ENCODE assay signal across 19 cellular contexts in genomic region chrX:69318651-69319305, GRCh38.
A peak's percentile ranks its signal among the peaks of the same experiment; 100 is the strongest.
DNase-seq lines count a peak whose midpoint lies in the region; ATAC-seq and TF ChIP-seq lines count a peak whose summit lies in the region.
"Had no signal": no experiment of that assay in that cellular context is flagged by ENCODE, and none has a peak within 500 bp of the region (broad histone marks: within the 10 kb centered on the region; RNA-seq: fewer than 3 reads in every experiment).

No MANE protein-coding gene starts in this region.

- intact Hi-C loops in PC-9 (cut with micrococcal nuclease; ENCODE audit: unreplicated experiment) = no loop called here

- H3K36me3 Mint-ChIP-seq in activated CD4-positive, alpha-beta memory T cell treated with anti-CD3 and anti-CD28 coated beads, Interleukin-2, amount 10 ng/mL, durations not matched to agents 7 days and 5 days (ENCODE audit: low read depth) = no peaks in the 10 kb centered on the region
- H3K36me3 Mint-ChIP-seq: CD4-positive, alpha-beta memory T cell; IgD-negative memory B cell had no signal

- H3K4me2 ChIP-seq in PC-9 = no peak overlapping the region
- H3K4me2 ChIP-seq: BLaER1 had no signal

- H3K79me2 ChIP-seq in PC-9 (ENCODE audit: low read depth) = no peaks in the 10 kb centered on the region

- CTCF ChIA-PET in HEK293 (lab: Yijun Ruan, JAX) = interaction anchor here (1.0 kb wide), 1 partner anchor 68 kb away, joined by 5 read pairs; no protein-coding TSS in a partner anchor
- CTCF ChIA-PET in activated CD4-positive, alpha-beta memory T cell treated with anti-CD3 and anti-CD28 coated beads, Interleukin-2, amount 10 ng/mL, durations not matched to agents 7 days and 5 days (lab: Charles Lee) = no interaction called here
- CTCF ChIA-PET in PC-9 (lab: Charles Lee) = no interaction called here

- no TSS peak for BruUV-seq in PC-9 (replicated peaks; lab: Mats Ljungman, UMichigan)

- H3K4me3 Mint-ChIP-seq in activated CD4-positive, alpha-beta memory T cell treated with anti-CD3 and anti-CD28 coated beads, Interleukin-2, amount 10 ng/mL, durations not matched to agents 7 days and 5 days = no peak overlapping the region
- H3K4me3 Mint-ChIP-seq: CD4-positive, alpha-beta memory T cell; IgD-negative memory B cell had no signal

- H2AFZ ChIP-seq in PC-9 = no peak overlapping the region

- no peaks in the 10 kb centered on the region for H3K27me3 Mint-ChIP-seq in activated CD4-positive, alpha-beta memory T cell treated with anti-CD3 and anti-CD28 coated beads, Interleukin-2, amount 10 ng/mL, durations not matched to agents 7 days and 5 days
- H3K27me3 Mint-ChIP-seq: CD4-positive, alpha-beta memory T cell had no signal

- H3K9me2 ChIP-seq in PC-9 (ENCODE audit: insufficient read depth) = no peaks in the 10 kb centered on the region

- H3K4me3 ChIP-seq in HEK293 (ENCODE audit: low read depth, low read length) (no peak overlapping the region), PC-9 (no peak overlapping the region)
- H3K4me3 ChIP-seq: BLaER1, HAP-1, SJCRH30 had no signal

- H3K27ac Mint-ChIP-seq in activated CD4-positive, alpha-beta memory T cell treated with anti-CD3 and anti-CD28 coated beads, Interleukin-2, amount 10 ng/mL, durations not matched to agents 7 days and 5 days = no peak overlapping the region
- H3K27ac Mint-ChIP-seq: CD4-positive, alpha-beta memory T cell; IgD-negative memory B cell had no signal

- no peaks in the 10 kb centered on the region for H3K4me1 Mint-ChIP-seq in activated CD4-positive, alpha-beta memory T cell treated with anti-CD3 and anti-CD28 coated beads, Interleukin-2, amount 10 ng/mL, durations not matched to agents 7 days and 5 days
- H3K4me1 Mint-ChIP-seq: CD4-positive, alpha-beta memory T cell; IgD-negative memory B cell had no signal

- ATAC-seq in HG03175 (IDR thresholded peaks at IDR 0.05; ENCODE audit: unreplicated experiment) = no peak
- ATAC-seq: PC-3 had no signal

- DNase-seq in GM03348 (ENCODE audit: low spot score) (peak; percentile 0), ecto neural progenitor cell (ENCODE audit: low spot score) (peak; percentile 29), mesenteric fat pad (ENCODE audit: low spot score) (peak; percentile 37), NCI-H1436 (lab: John Stamatoyannopoulos, UW) (no peak), PC-9 (no peak)
- no peak for DNase-seq in activated CD4-positive, alpha-beta memory T cell treated with anti-CD3 and anti-CD28 coated beads, Interleukin-2, amount 10 ng/mL, durations not matched to agents 7 days and 5 days
- DNase-seq: CD4-positive, alpha-beta memory T cell; DMS153; GDM1; NCI-H1105; NCI-H1694; NCI-H748 treated with DMSO at 0.1 percent for 48 hours; PC-3; SJCRH30 had no signal

- TF ChIP-seq CTCF in HEK293 (tag by site-specific recombination; IDR thresholded peaks at IDR 0.05) = no peak
- TF ChIP-seq CTCF in PC-9 (conservative IDR thresholded peaks at IDR 0.05) = no peak

- H4K20me1 ChIP-seq in PC-9 (ENCODE audit: insufficient read depth) = no peaks in the 10 kb centered on the region
- H4K20me1 ChIP-seq: BLaER1 had no signal

- no peaks in the 10 kb centered on the region for H3K9me3 Mint-ChIP-seq in activated CD4-positive, alpha-beta memory T cell treated with anti-CD3 and anti-CD28 coated beads, Interleukin-2, amount 10 ng/mL, durations not matched to agents 7 days and 5 days
- H3K9me3 Mint-ChIP-seq: CD4-positive, alpha-beta memory T cell; IgD-negative memory B cell had no signal

- POLR2A ChIA-PET in HEK293 (lab: Yijun Ruan, JAX) = no interaction called here
- POLR2A ChIA-PET in activated CD4-positive, alpha-beta memory T cell treated with anti-CD3 and anti-CD28 coated beads, Interleukin-2, amount 10 ng/mL, durations not matched to agents 7 days and 5 days (lab: Charles Lee) = no interaction called here
- POLR2A ChIA-PET in PC-9 (lab: Charles Lee; ENCODE audit: unreplicated experiment) = no interaction called here

- H3F3A ChIP-seq in PC-9 (ENCODE audit: insufficient read depth, low read depth) = no peaks in the 10 kb centered on the region

- H3K36me3 ChIP-seq in HEK293 (ENCODE audit: control insufficient read depth in 2 of 2, insufficient read depth in 1 of 2, low read length in 2 of 2) (no peaks in the 10 kb centered on the region), PC-9 (ENCODE audit: low read depth) (no peaks in the 10 kb centered on the region)
- H3K36me3 ChIP-seq: BLaER1, HAP-1, SJCRH30 had no signal

- no peaks in the 10 kb centered on the region for H3K9me3 ChIP-seq in HEK293 (ENCODE audit: control insufficient read depth, insufficient read depth, low read depth, low read length)
- H3K9me3 ChIP-seq in PC-9 (ENCODE audit: insufficient read depth, low read depth) = no peaks in the 10 kb centered on the region
- H3K9me3 ChIP-seq: BLaER1, HAP-1, SJCRH30 had no signal

- H3K4me1 ChIP-seq in HEK293 (ENCODE audit: control insufficient read depth, insufficient read depth, low read length) (no peaks in the 10 kb centered on the region), PC-9 (replicated peaks; ENCODE audit: insufficient read depth) (no peaks in the 10 kb centered on the region)
- H3K4me1 ChIP-seq: HAP-1 had no signal

- H3K27me3 ChIP-seq in PC-9 (ENCODE audit: insufficient read depth, low read depth) = no peaks in the 10 kb centered on the region
- H3K27me3 ChIP-seq: SJCRH30 had no signal

- H3K27ac ChIP-seq in HEK293 (ENCODE audit: extremely low read depth, low read depth, low read length) (no peak overlapping the region), PC-9 (no peak overlapping the region)
- H3K27ac ChIP-seq: BLaER1, SJCRH30 had no signal

TF ChIP-seq in HEK293, 187 proteins besides CTCF, POLR2A, EP300 and RAD21:
- TF ChIP-seq ZNF157 (tag by site-specific recombination; IDR thresholded peaks at IDR 0.05) = no peak
- no peak for TF ChIP-seq BCL11B (tag by site-specific recombination; IDR thresholded peaks at IDR 0.05; ENCODE audit: low read depth)
- TF ChIP-seq, protein P1, sequence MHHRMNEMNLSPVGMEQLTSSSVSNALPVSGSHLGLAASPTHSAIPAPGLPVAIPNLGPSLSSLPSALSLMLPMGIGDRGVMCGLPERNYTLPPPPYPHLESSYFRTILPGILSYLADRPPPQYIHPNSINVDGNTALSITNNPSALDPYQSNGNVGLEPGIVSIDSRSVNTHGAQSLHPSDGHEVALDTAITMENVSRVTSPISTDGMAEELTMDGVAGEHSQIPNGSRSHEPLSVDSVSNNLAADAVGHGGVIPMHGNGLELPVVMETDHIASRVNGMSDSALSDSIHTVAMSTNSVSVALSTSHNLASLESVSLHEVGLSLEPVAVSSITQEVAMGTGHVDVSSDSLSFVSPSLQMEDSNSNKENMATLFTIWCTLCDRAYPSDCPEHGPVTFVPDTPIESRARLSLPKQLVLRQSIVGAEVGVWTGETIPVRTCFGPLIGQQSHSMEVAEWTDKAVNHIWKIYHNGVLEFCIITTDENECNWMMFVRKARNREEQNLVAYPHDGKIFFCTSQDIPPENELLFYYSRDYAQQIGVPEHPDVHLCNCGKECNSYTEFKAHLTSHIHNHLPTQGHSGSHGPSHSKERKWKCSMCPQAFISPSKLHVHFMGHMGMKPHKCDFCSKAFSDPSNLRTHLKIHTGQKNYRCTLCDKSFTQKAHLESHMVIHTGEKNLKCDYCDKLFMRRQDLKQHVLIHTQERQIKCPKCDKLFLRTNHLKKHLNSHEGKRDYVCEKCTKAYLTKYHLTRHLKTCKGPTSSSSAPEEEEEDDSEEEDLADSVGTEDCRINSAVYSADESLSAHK (tag by site-specific recombination; IDR thresholded peaks at IDR 0.05) = no peak
- TF ChIP-seq ZNF707 (tag by site-specific recombination; IDR thresholded peaks at IDR 0.05) = no peak
- TF ChIP-seq ZNF221 (tag by site-specific recombination; IDR thresholded peaks at IDR 0.05; ENCODE audit: borderline replicate concordance) = no peak
- TF ChIP-seq ZNF449 (tag by site-specific recombination; IDR thresholded peaks at IDR 0.05) = peak; percentile 58; the same call in 1 of the 2 replicates
TF ChIP-seq in HEK293: peak in this region for 1.

Comparison
In these comparisons a context has a peak if more than half of its experiments do, and no peak if none do; other contexts are left out.
1. DNase-seq: peak in GM03348 (single experiment), ecto neural progenitor cell (single experiment) and mesenteric fat pad (single experiment); none in NCI-H1436 (single experiment), activated CD4-positive, alpha-beta memory T cell treated with anti-CD3 and anti-CD28 coated beads, Interleukin-2, amount 10 ng/mL, durations not matched to agents 7 days and 5 days (single experiment) and PC-9 (0 of 2).